1 cellular context compared by ENCODE assay signal in the genomic region with DNA sequence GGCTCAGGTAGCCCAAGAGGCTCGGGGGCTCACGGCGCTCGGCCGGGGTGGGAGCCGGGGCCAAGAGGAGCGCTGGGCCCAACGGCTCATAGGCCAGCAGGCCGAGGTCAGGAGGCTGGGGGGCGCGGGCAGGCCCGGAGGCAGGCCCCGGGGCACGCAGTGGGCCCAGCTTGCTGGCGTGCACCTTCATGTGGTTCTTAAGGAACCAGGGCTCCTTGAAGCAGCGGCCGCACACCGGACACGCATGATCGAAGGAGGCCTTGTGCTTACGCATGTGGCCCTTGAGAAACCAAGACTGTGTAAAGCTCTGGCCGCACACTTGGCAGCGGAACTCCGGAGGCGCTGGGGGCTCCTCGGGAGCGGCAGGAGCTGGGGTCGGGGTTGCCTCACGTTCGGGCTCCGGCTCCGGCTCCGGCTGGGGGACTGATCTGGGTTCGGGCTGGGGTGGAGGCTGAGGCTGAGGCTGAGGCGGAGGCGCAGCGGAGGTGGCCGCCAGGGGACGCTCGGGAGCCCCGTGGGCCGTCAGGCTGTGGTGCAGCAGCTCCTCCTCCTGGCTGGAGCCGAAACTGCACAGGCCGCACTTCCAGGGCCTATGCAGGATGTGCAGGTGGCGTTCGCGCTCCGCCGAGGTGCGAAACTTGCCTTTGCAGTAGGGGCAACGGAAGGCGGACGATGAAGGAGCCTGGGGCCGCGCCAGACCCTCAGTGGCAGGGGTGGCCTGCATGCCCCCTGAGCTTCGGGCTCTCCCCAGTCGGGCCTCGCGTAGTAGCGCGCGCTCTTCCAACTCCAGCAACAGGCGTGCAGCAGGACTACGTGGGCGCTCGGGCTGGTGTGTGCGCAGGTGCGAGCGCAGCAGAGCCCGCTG.
TF ChIP-seq lines count a peak whose summit lies in the region.

No MANE protein-coding gene starts in this region.

TF ChIP-seq in WTC11, 78 proteins besides CTCF, POLR2A, EP300 and RAD21 (continued from another document):
- TF ChIP-seq, protein P1, sequence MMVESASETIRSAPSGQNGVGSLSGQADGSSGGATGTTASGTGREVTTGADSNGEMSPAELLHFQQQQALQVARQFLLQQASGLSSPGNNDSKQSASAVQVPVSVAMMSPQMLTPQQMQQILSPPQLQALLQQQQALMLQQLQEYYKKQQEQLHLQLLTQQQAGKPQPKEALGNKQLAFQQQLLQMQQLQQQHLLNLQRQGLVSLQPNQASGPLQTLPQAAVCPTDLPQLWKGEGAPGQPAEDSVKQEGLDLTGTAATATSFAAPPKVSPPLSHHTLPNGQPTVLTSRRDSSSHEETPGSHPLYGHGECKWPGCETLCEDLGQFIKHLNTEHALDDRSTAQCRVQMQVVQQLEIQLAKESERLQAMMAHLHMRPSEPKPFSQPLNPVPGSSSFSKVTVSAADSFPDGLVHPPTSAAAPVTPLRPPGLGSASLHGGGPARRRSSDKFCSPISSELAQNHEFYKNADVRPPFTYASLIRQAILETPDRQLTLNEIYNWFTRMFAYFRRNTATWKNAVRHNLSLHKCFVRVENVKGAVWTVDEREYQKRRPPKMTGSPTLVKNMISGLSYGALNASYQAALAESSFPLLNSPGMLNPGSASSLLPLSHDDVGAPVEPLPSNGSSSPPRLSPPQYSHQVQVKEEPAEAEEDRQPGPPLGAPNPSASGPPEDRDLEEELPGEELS (CRISPR knock-in tag; IDR thresholded peaks at IDR 0.05): peak; percentile 79; the same call in 1 of the 2 replicates
- TF ChIP-seq, protein P2, sequence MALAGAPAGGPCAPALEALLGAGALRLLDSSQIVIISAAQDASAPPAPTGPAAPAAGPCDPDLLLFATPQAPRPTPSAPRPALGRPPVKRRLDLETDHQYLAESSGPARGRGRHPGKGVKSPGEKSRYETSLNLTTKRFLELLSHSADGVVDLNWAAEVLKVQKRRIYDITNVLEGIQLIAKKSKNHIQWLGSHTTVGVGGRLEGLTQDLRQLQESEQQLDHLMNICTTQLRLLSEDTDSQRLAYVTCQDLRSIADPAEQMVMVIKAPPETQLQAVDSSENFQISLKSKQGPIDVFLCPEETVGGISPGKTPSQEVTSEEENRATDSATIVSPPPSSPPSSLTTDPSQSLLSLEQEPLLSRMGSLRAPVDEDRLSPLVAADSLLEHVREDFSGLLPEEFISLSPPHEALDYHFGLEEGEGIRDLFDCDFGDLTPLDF (CRISPR knock-in tag; IDR thresholded peaks at IDR 0.05): 0 out of 2 replicates have a peak, but pooled peaks have one; percentile 4
- TF ChIP-seq KAT7 (CRISPR knock-in tag; IDR thresholded peaks at IDR 0.05; ENCODE audit: borderline replicate concordance) (peak; percentile 71; the same call in 1 of the 2 replicates), MYBL2 (CRISPR knock-in tag; IDR thresholded peaks at IDR 0.05) (peak; percentile 80), GABPB1 (CRISPR knock-in tag; IDR thresholded peaks at IDR 0.05) (peak; percentile 82), EMX1 (CRISPR knock-in tag; IDR thresholded peaks at IDR 0.05) (no peak), CBFB (CRISPR knock-in tag; IDR thresholded peaks at IDR 0.05; ENCODE audit: low read depth) (peak; percentile 84; the same call in 1 of the 2 replicates), ZNF423 (CRISPR knock-in tag; IDR thresholded peaks at IDR 0.05) (no peak), ATF1 (CRISPR knock-in tag; IDR thresholded peaks at IDR 0.05) (0 out of 2 replicates have a peak, but pooled peaks have one; percentile 73), RELA (CRISPR knock-in tag; IDR thresholded peaks at IDR 0.05; ENCODE audit: borderline replicate concordance) (0 out of 2 replicates have a peak, but pooled peaks have one; percentile 26), ZNF317 (CRISPR knock-in tag; IDR thresholded peaks at IDR 0.05; ENCODE audit: borderline replicate concordance, low read depth) (no peak), HMGA2 (CRISPR knock-in tag; IDR thresholded peaks at IDR 0.05) (no peak), SMAD4 (CRISPR knock-in tag; IDR thresholded peaks at IDR 0.05) (no peak)
- TF ChIP-seq, protein P3, sequence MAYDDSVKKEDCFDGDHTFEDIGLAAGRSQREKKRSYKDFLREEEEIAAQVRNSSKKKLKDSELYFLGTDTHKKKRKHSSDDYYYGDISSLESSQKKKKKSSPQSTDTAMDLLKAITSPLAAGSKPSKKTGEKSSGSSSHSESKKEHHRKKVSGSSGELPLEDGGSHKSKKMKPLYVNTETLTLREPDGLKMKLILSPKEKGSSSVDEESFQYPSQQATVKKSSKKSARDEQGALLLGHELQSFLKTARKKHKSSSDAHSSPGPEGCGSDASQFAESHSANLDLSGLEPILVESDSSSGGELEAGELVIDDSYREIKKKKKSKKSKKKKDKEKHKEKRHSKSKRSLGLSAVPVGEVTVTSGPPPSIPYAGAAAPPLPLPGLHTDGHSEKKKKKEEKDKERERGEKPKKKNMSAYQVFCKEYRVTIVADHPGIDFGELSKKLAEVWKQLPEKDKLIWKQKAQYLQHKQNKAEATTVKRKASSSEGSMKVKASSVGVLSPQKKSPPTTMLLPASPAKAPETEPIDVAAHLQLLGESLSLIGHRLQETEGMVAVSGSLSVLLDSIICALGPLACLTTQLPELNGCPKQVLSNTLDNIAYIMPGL (CRISPR knock-in tag; IDR thresholded peaks at IDR 0.05): peak; percentile 92
- TF ChIP-seq, protein P4, sequence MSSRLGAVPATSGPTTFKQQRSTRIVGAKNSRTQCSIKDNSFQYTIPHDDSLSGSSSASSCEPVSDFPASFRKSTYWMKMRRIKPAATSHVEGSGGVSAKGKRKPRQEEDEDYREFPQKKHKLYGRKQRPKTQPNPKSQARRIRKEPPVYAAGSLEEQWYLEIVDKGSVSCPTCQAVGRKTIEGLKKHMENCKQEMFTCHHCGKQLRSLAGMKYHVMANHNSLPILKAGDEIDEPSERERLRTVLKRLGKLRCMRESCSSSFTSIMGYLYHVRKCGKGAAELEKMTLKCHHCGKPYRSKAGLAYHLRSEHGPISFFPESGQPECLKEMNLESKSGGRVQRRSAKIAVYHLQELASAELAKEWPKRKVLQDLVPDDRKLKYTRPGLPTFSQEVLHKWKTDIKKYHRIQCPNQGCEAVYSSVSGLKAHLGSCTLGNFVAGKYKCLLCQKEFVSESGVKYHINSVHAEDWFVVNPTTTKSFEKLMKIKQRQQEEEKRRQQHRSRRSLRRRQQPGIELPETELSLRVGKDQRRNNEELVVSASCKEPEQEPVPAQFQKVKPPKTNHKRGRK (CRISPR knock-in tag; IDR thresholded peaks at IDR 0.05; ENCODE audit: borderline replicate concordance): no peak; the same call in 1 of the 2 replicates
- TF ChIP-seq, protein P5, sequence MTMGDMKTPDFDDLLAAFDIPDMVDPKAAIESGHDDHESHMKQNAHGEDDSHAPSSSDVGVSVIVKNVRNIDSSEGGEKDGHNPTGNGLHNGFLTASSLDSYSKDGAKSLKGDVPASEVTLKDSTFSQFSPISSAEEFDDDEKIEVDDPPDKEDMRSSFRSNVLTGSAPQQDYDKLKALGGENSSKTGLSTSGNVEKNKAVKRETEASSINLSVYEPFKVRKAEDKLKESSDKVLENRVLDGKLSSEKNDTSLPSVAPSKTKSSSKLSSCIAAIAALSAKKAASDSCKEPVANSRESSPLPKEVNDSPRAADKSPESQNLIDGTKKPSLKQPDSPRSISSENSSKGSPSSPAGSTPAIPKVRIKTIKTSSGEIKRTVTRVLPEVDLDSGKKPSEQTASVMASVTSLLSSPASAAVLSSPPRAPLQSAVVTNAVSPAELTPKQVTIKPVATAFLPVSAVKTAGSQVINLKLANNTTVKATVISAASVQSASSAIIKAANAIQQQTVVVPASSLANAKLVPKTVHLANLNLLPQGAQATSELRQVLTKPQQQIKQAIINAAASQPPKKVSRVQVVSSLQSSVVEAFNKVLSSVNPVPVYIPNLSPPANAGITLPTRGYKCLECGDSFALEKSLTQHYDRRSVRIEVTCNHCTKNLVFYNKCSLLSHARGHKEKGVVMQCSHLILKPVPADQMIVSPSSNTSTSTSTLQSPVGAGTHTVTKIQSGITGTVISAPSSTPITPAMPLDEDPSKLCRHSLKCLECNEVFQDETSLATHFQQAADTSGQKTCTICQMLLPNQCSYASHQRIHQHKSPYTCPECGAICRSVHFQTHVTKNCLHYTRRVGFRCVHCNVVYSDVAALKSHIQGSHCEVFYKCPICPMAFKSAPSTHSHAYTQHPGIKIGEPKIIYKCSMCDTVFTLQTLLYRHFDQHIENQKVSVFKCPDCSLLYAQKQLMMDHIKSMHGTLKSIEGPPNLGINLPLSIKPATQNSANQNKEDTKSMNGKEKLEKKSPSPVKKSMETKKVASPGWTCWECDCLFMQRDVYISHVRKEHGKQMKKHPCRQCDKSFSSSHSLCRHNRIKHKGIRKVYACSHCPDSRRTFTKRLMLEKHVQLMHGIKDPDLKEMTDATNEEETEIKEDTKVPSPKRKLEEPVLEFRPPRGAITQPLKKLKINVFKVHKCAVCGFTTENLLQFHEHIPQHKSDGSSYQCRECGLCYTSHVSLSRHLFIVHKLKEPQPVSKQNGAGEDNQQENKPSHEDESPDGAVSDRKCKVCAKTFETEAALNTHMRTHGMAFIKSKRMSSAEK (CRISPR knock-in tag; IDR thresholded peaks at IDR 0.05; ENCODE audit: borderline replicate concordance): no peak
